Comparison of ENCODE assay signal across 6 cellular contexts in genomic region chr4:65472531-65472930, GRCh38.
"Had no signal": no experiment of that assay in that cellular context is flagged by ENCODE, and none has a peak within 500 bp of the region (broad histone marks: within the 10 kb centered on the region; RNA-seq: fewer than 3 reads in every experiment).

No MANE protein-coding gene starts in this region.

- H3K27ac ChIP-seq: HL-60 had no signal

- H3K4me3 ChIP-seq: K562 had no signal

- ATAC-seq: HepG2, K562 had no signal

- DNase-seq: IMR-90, KBM-7, KG1 had no signal
